In genomic region chr9:93486269-93486668, GRCh38 we compare ENCODE assay signal across 28 cellular contexts. TPM values are rescaled to one million over a fixed set of nuclear protein-coding genes. Genes with fewer than 3 reads are reported as not detected.
A peak's percentile ranks its signal among the peaks of the same experiment; 100 is the strongest.
DNase-seq lines count a peak whose midpoint lies in the region; ATAC-seq, FAIRE-seq and TF ChIP-seq lines count a peak whose summit lies in the region.
"Had no signal": no experiment of that assay in that cellular context is flagged by ENCODE, and none has a peak within 500 bp of the region (broad histone marks: within the 10 kb centered on the region; RNA-seq: fewer than 3 reads in every experiment).

No MANE protein-coding gene starts in this region.

- H3K27me3 ChIP-seq in H1 (replicated peaks in 1 of 4; ENCODE audit: control insufficient read depth in 3 of 4, extremely low read depth in 1 of 4, insufficient read depth in 3 of 4, low read length in 3 of 4), result no peaks in the 10 kb centered on the region
- H3K27me3 ChIP-seq: esophagus squamous epithelium, neural progenitor cell, spleen had no signal

- no peak for TF ChIP-seq POLR2A in H1 (IDR thresholded peaks at IDR 0.05; ENCODE audit: control extremely low read depth in 1 of 2, low read depth in 2 of 2, low read length in 2 of 2)

- TF ChIP-seq CTCF in WTC11 (IDR thresholded peaks at IDR 0.05) (no peak), H1 (IDR thresholded peaks at IDR 0.05; ENCODE audit: control extremely low read depth in 1 of 3, insufficient read depth in 1 of 3, low read depth in 1 of 3, low read length in 3 of 3) (no peak)

- peaks cover 22% of the 10 kb centered on the region for H3K4me1 Mint-ChIP-seq in activated naive CD8-positive, alpha-beta T cell treated with anti-CD3 and anti-CD28 coated beads, Interleukin-2, amount 10 ng/mL, durations not matched to agents 7 days and 5 days
- peaks cover 28% of the 10 kb centered on the region for H3K4me1 Mint-ChIP-seq in activated naive CD8-positive, alpha-beta T cell treated with anti-CD3 and anti-CD28 coated beads for 36 hours
- peaks cover 10% of the 10 kb centered on the region for H3K4me1 Mint-ChIP-seq in WTC11
- peaks cover 42% of the 10 kb centered on the region for H3K4me1 Mint-ChIP-seq in stimulated activated memory B cell treated with anti-CD40 and anti-IgM and Interleukin-4, amounts not matched to agents 10 μg/mL and 1 μg/mL and 100 μg/mL, for 72 hours
- H3K4me1 Mint-ChIP-seq: mesothelial cell of epicardium, neural progenitor cell had no signal

- H3K4ac ChIP-seq in H1 (replicated peaks; ENCODE audit: insufficient read length, low read depth, low read length), result no peak overlapping the region

- H3K27ac ChIP-seq in H1 (ENCODE audit: low read depth, low read length), result no peak overlapping the region
- H3K27ac ChIP-seq: esophagus squamous epithelium, neural progenitor cell, spleen, thoracic aorta had no signal

- no peaks in the 10 kb centered on the region for H3K9me3 Mint-ChIP-seq in activated naive CD8-positive, alpha-beta T cell treated with anti-CD3 and anti-CD28 coated beads, Interleukin-2, amount 10 ng/mL, durations not matched to agents 7 days and 5 days
- no peaks in the 10 kb centered on the region for H3K9me3 Mint-ChIP-seq in activated naive CD8-positive, alpha-beta T cell treated with anti-CD3 and anti-CD28 coated beads for 36 hours
- no peaks in the 10 kb centered on the region for H3K9me3 Mint-ChIP-seq in WTC11
- no peaks in the 10 kb centered on the region for H3K9me3 Mint-ChIP-seq in stimulated activated memory B cell treated with anti-CD40 and anti-IgM and Interleukin-4, amounts not matched to agents 10 μg/mL and 1 μg/mL and 100 μg/mL, for 72 hours
- H3K9me3 Mint-ChIP-seq: CD4-positive, alpha-beta memory T cell; mesothelial cell of epicardium; neural progenitor cell; T-cell had no signal

- H2AFZ ChIP-seq in H1 (ENCODE audit: low read length), result no peak overlapping the region
- H2AFZ ChIP-seq: neural progenitor cell had no signal

- no peak overlapping the region for H3K14ac ChIP-seq in H1 (ENCODE audit: insufficient read length)

- no peaks in the 10 kb centered on the region for H3K23me2 ChIP-seq in H1 (ENCODE audit: low read depth, low read length)

- no peak for DNase-seq in activated naive CD8-positive, alpha-beta T cell treated with anti-CD3 and anti-CD28 coated beads, Interleukin-2, amount 10 ng/mL, durations not matched to agents 7 days and 5 days
- DNase-seq in activated naive CD8-positive, alpha-beta T cell treated with anti-CD3 and anti-CD28 coated beads for 36 hours, result no peak
- no peak for DNase-seq in WTC11 (ENCODE audit: low spot score)
- DNase-seq in H1 (ENCODE audit: low read depth in 1 of 2, low spot score in 2 of 2), result no peak
- DNase-seq in SIG-M5 treated with dmso at 0.1 percent for 504 hours (lab: John Stamatoyannopoulos, UW; ENCODE audit: unreplicated experiment), result no peak
- DNase-seq: activated CD4-positive, alpha-beta T cell treated with anti-CD3 and anti-CD28 coated beads, Interleukin-2, amount 50 U/mL, for 48 hours; amygdala; caudate nucleus; CD4-positive, alpha-beta memory T cell; DMS53; effector CD4-positive, alpha-beta T cell; esophagus squamous epithelium; glutamatergic neuron; Kasumi-1; NCI-H1092; NCI-H526; SHP77; spleen; stimulated activated CD8-positive, alpha-beta memory T cell treated with anti-CD3 and anti-CD28 coated beads, Interleukin-4, amount 100 ng/mL, for 48 hours; T-cell had no signal

- H2BK120ac ChIP-seq in H1 (replicated peaks; ENCODE audit: low read depth, low read length), result no peak overlapping the region

- H3K9ac ChIP-seq in H1 (replicated peaks in 1 of 4; ENCODE audit: extremely low read depth in 1 of 4, low read depth in 3 of 4, low read length in 3 of 4), result no peak overlapping the region
- H3K9ac ChIP-seq: neural progenitor cell had no signal

- peaks cover 15% of the 10 kb centered on the region for H3K79me1 ChIP-seq in H1 (ENCODE audit: low read depth, low read length)

- no peak overlapping the region for H3K4me3 ChIP-seq in H1 (ENCODE audit: extremely low read depth in 1 of 4, insufficient read depth in 2 of 4, low read depth in 3 of 4, low read length in 4 of 4)
- H3K4me3 ChIP-seq: esophagus squamous epithelium, neural progenitor cell, spleen, thoracic aorta had no signal

- H3K4me3 Mint-ChIP-seq in activated naive CD8-positive, alpha-beta T cell treated with anti-CD3 and anti-CD28 coated beads, Interleukin-2, amount 10 ng/mL, durations not matched to agents 7 days and 5 days, result no peak overlapping the region
- H3K4me3 Mint-ChIP-seq in activated naive CD8-positive, alpha-beta T cell treated with anti-CD3 and anti-CD28 coated beads for 36 hours, result no peak overlapping the region
- H3K4me3 Mint-ChIP-seq in WTC11, result no peak overlapping the region
- H3K4me3 Mint-ChIP-seq in stimulated activated memory B cell treated with anti-CD40 and anti-IgM and Interleukin-4, amounts not matched to agents 10 μg/mL and 1 μg/mL and 100 μg/mL, for 72 hours, result no peak overlapping the region
- H3K4me3 Mint-ChIP-seq: CD4-positive, alpha-beta memory T cell; mesothelial cell of epicardium; neural progenitor cell; T-cell had no signal

- H4K8ac ChIP-seq in H1 (ENCODE audit: extremely low read depth, insufficient read depth, low read length), result no peak overlapping the region

- no peaks in the 10 kb centered on the region for H3K4me1 ChIP-seq in H1 (replicated peaks in 1 of 4; ENCODE audit: control insufficient read depth in 3 of 4, insufficient read depth in 4 of 4, low read length in 3 of 4)
- H3K4me1 ChIP-seq: neural progenitor cell had no signal

- H3K56ac ChIP-seq in H1 (replicated peaks; ENCODE audit: insufficient read length, low read depth, low read length), result no peak overlapping the region

- no peak overlapping the region for H2BK5ac ChIP-seq in H1 (ENCODE audit: low read depth, low read length)

- no peak overlapping the region for H3K4me2 ChIP-seq in H1 (ENCODE audit: insufficient read depth in 1 of 2, low read depth in 2 of 2, low read length in 2 of 2)
- H3K4me2 ChIP-seq: neural progenitor cell had no signal

- no peak for TF ChIP-seq EP300 in H1 (IDR thresholded peaks at IDR 0.05; ENCODE audit: borderline replicate concordance in 1 of 2, low read depth in 2 of 2, low read length in 2 of 2)

- CTCF ChIA-PET in WTC11 (lab: Charles Lee) (no interaction called here), H1 (lab: Charles Lee; ENCODE audit: partially characterized antibody) (no interaction called here)

- H3K9me3 ChIP-seq in H1 (ENCODE audit: insufficient read depth in 2 of 2, low read depth in 1 of 2, low read length in 1 of 2), result no peaks in the 10 kb centered on the region
- H3K9me3 ChIP-seq: esophagus squamous epithelium, spleen, thoracic aorta had no signal

- POLR2A ChIA-PET in activated naive CD8-positive, alpha-beta T cell treated with anti-CD3 and anti-CD28 coated beads, Interleukin-2, amount 10 ng/mL, durations not matched to agents 7 days and 5 days (lab: Charles Lee), result no interaction called here
- POLR2A ChIA-PET in WTC11 (lab: Charles Lee), result no interaction called here
- POLR2A ChIA-PET in H1 (lab: Charles Lee; ENCODE audit: partially characterized antibody), result no interaction called here

- peaks cover 0 to 9% of the 10 kb centered on the region in 2 experiments for H4K20me1 ChIP-seq in H1 (replicated peaks in 1 of 2; ENCODE audit: control insufficient read depth in 1 of 2, insufficient read depth in 2 of 2, low read length in 2 of 2)

- no peak overlapping the region for H2BK12ac ChIP-seq in H1 (ENCODE audit: low read depth, low read length)

- H3K23ac ChIP-seq in H1 (ENCODE audit: insufficient read length), result no peak overlapping the region

- FAIRE-seq in H1 (lab: Jason Lieb, UNC), result no peak
- FAIRE-seq: GM12892 had no signal

- no peak overlapping the region for H2BK15ac ChIP-seq in H1 (ENCODE audit: low read length)

- H2BK20ac ChIP-seq in H1 (ENCODE audit: low read length), result no peak overlapping the region

- WGBS in H1 (ENCODE audit: extremely low coverage in 1 of 2, insufficient coverage in 1 of 2, insufficient read length in 1 of 2, insufficient replicate concordance in 2 of 2, low coverage in 1 of 2, low lambda C conversion rate in 2 of 2, missing lambda C conversion rate in 1 of 2), 2 experiments, result 100% methylated on average over 1 of the region's 1 CpG; no CpG with 5 or more reads in 1 of the 2 experiments

- H3K36me3 ChIP-seq in H1 (ENCODE audit: control insufficient read depth in 2 of 4, insufficient read depth in 4 of 4, low read length in 3 of 4), result peaks cover 2 to 12% (median 5%) of the 10 kb centered on the region in 4 experiments; a peak in 7 of 8 replicates
- H3K36me3 ChIP-seq: neural progenitor cell had no signal

- peaks cover 43% of the 10 kb centered on the region for H3K36me3 Mint-ChIP-seq in activated naive CD8-positive, alpha-beta T cell treated with anti-CD3 and anti-CD28 coated beads, Interleukin-2, amount 10 ng/mL, durations not matched to agents 7 days and 5 days
- peaks cover 52% of the 10 kb centered on the region for H3K36me3 Mint-ChIP-seq in activated naive CD8-positive, alpha-beta T cell treated with anti-CD3 and anti-CD28 coated beads for 36 hours
- H3K36me3 Mint-ChIP-seq in WTC11, result peaks cover 40% of the 10 kb centered on the region
- peaks cover 65% of the 10 kb centered on the region for H3K36me3 Mint-ChIP-seq in stimulated activated memory B cell treated with anti-CD40 and anti-IgM and Interleukin-4, amounts not matched to agents 10 μg/mL and 1 μg/mL and 100 μg/mL, for 72 hours

- no peak overlapping the region for H4K91ac ChIP-seq in H1 (replicated peaks; ENCODE audit: insufficient read length, low read length)

- H3K79me2 ChIP-seq in H1 (ENCODE audit: control insufficient read depth in 1 of 2, insufficient read depth in 2 of 2, low read length in 2 of 2), result peaks cover 0 to 42% of the 10 kb centered on the region in 2 experiments; a peak in 2 of 4 replicates

- H3K27me3 Mint-ChIP-seq in activated naive CD8-positive, alpha-beta T cell treated with anti-CD3 and anti-CD28 coated beads, Interleukin-2, amount 10 ng/mL, durations not matched to agents 7 days and 5 days, result no peaks in the 10 kb centered on the region
- no peaks in the 10 kb centered on the region for H3K27me3 Mint-ChIP-seq in activated naive CD8-positive, alpha-beta T cell treated with anti-CD3 and anti-CD28 coated beads for 36 hours
- H3K27me3 Mint-ChIP-seq in WTC11 (ENCODE audit: low read depth), result no peaks in the 10 kb centered on the region
- no peaks in the 10 kb centered on the region for H3K27me3 Mint-ChIP-seq in stimulated activated memory B cell treated with anti-CD40 and anti-IgM and Interleukin-4, amounts not matched to agents 10 μg/mL and 1 μg/mL and 100 μg/mL, for 72 hours
- H3K27me3 Mint-ChIP-seq: CD4-positive, alpha-beta memory T cell; T-cell had no signal

- TF ChIP-seq RAD21 in H1 (IDR thresholded peaks at IDR 0.05 in 1 of 2, conservative IDR thresholded peaks at IDR 0.05 in 1 of 2; ENCODE audit: low read depth in 2 of 2, low read length in 2 of 2), result no peak

- H3K18ac ChIP-seq in H1 (ENCODE audit: extremely low read depth, low read length), result no peak overlapping the region

- H4K5ac ChIP-seq in H1 (ENCODE audit: insufficient read length, low read depth, low read length), result no peak overlapping the region

- no peak for ATAC-seq in activated naive CD8-positive, alpha-beta T cell treated with anti-CD3 and anti-CD28 coated beads, Interleukin-2, amount 10 ng/mL, durations not matched to agents 7 days and 5 days (ENCODE audit: low read depth)
- no peak for ATAC-seq in WTC11
- ATAC-seq in stimulated activated memory B cell treated with anti-CD40 and anti-IgM and Interleukin-4, amounts not matched to agents 10 μg/mL and 1 μg/mL and 100 μg/mL, for 72 hours, result no peak
- no peak for ATAC-seq in GM18502 (IDR thresholded peaks at IDR 0.05; ENCODE audit: poor library complexity, unreplicated experiment)
- no peak for ATAC-seq in GM21390 (IDR thresholded peaks at IDR 0.05; ENCODE audit: unreplicated experiment)
- ATAC-seq: left lobe of liver, T-cell had no signal

- no peak overlapping the region for H2AK5ac ChIP-seq in H1 (ENCODE audit: low read depth, low read length)

- H3K27ac Mint-ChIP-seq in activated naive CD8-positive, alpha-beta T cell treated with anti-CD3 and anti-CD28 coated beads, Interleukin-2, amount 10 ng/mL, durations not matched to agents 7 days and 5 days, result peak overlapping the region; percentile 32
- H3K27ac Mint-ChIP-seq in activated naive CD8-positive, alpha-beta T cell treated with anti-CD3 and anti-CD28 coated beads for 36 hours, result no peak overlapping the region
- H3K27ac Mint-ChIP-seq in WTC11, result 0 out of 2 replicates have a peak overlapping the region, but pooled peaks have one; percentile 44
- H3K27ac Mint-ChIP-seq in stimulated activated memory B cell treated with anti-CD40 and anti-IgM and Interleukin-4, amounts not matched to agents 10 μg/mL and 1 μg/mL and 100 μg/mL, for 72 hours, result peak overlapping the region; percentile 52
- H3K27ac Mint-ChIP-seq: mesothelial cell of epicardium had no signal

RNA-seq across cellular contexts. Expression of gene FAM120AOS, which starts 32.9 kb away (rescaled TPM):
- 10 to 100 TPM; 39.8 to 41.6 TPM for total RNA-seq in activated naive CD8-positive, alpha-beta T cell treated with anti-CD3 and anti-CD28 coated beads, Interleukin-2, amount 10 ng/mL, durations not matched to agents 7 days and 5 days
- total RNA-seq in activated naive CD8-positive, alpha-beta T cell treated with anti-CD3 and anti-CD28 coated beads for 36 hours, result 10 to 100 TPM; 46.1 to 46.5 TPM
- 43.7 to 48.1 TPM (median 44.4 TPM) in 3 replicates for total RNA-seq in WTC11 (2021)
- total RNA-seq in H1 (2021; fragmentation: NEBNext Ultra II Directional; extraction: Animal tissue kit (Norgen Biotek cat#: 25700)), result 37.6 and 41.6 TPM in 2 replicates
- 28.8 and 29.6 TPM in 2 replicates for polyA plus RNA-seq in H1 (2011; rRNA removed)
- polyA plus RNA-seq in H1 (2011; cell fraction: cytosol; rRNA removed), result 32.1 TPM
- polyA plus RNA-seq in H1 (2011; cell fraction: nucleus; rRNA removed), result 34.4 TPM
- 29.4 to 34.2 TPM (median 32.6 TPM) in 4 replicates for polyA plus RNA-seq in H1 (2012, experiment 1 of 2)
- 21.5 TPM for polyA plus RNA-seq in H1 (2012, experiment 2 of 2)
- 34.9 TPM for polyA plus RNA-seq in H1 (2013, experiment 1 of 2)
- 32.9 TPM for polyA plus RNA-seq in H1 (2013, experiment 2 of 2)
- polyA minus RNA-seq in H1 (2011; rRNA and poly(A)+ RNA removed), result 24.5 and 26.6 TPM in 2 replicates
- 15.2 TPM for polyA minus RNA-seq in H1 (2011; cell fraction: cytosol; rRNA and poly(A)+ RNA removed)
- polyA minus RNA-seq in H1 (2011; cell fraction: nucleus; rRNA and poly(A)+ RNA removed), result 39.4 TPM

RNA-seq across cellular contexts. Expression of gene FAM120A, which starts 34.8 kb away (rescaled TPM):
- total RNA-seq in activated naive CD8-positive, alpha-beta T cell treated with anti-CD3 and anti-CD28 coated beads, Interleukin-2, amount 10 ng/mL, durations not matched to agents 7 days and 5 days, result 100 to 1,000 TPM; 116 to 117 TPM
- 100 to 1,000 TPM; 121 TPM for total RNA-seq in activated naive CD8-positive, alpha-beta T cell treated with anti-CD3 and anti-CD28 coated beads for 36 hours
- 53.3 to 61.5 TPM (median 60.1 TPM) in 3 replicates for total RNA-seq in WTC11 (2021)
- 52.2 and 54.7 TPM in 2 replicates for total RNA-seq in H1 (2021; fragmentation: NEBNext Ultra II Directional; extraction: Animal tissue kit (Norgen Biotek cat#: 25700))
- polyA plus RNA-seq in H1 (2011; rRNA removed), result 24.9 and 28.0 TPM in 2 replicates
- 25.4 TPM for polyA plus RNA-seq in H1 (2011; cell fraction: cytosol; rRNA removed)
- polyA plus RNA-seq in H1 (2011; cell fraction: nucleus; rRNA removed), result 41.2 TPM
- polyA plus RNA-seq in H1 (2012, experiment 1 of 2), result 26.0 to 38.6 TPM (median 29.8 TPM) in 4 replicates
- 7.2 TPM for polyA plus RNA-seq in H1 (2012, experiment 2 of 2)
- 32.7 TPM for polyA plus RNA-seq in H1 (2013, experiment 1 of 2)
- polyA plus RNA-seq in H1 (2013, experiment 2 of 2), result 30.5 TPM
- 85.2 and 86.7 TPM in 2 replicates for polyA minus RNA-seq in H1 (2011; rRNA and poly(A)+ RNA removed)
- 60.4 TPM for polyA minus RNA-seq in H1 (2011; cell fraction: cytosol; rRNA and poly(A)+ RNA removed)
- polyA minus RNA-seq in H1 (2011; cell fraction: nucleus; rRNA and poly(A)+ RNA removed), result 75.8 TPM
